ENCODE assay signal across 8 cellular contexts in the genomic region with DNA sequence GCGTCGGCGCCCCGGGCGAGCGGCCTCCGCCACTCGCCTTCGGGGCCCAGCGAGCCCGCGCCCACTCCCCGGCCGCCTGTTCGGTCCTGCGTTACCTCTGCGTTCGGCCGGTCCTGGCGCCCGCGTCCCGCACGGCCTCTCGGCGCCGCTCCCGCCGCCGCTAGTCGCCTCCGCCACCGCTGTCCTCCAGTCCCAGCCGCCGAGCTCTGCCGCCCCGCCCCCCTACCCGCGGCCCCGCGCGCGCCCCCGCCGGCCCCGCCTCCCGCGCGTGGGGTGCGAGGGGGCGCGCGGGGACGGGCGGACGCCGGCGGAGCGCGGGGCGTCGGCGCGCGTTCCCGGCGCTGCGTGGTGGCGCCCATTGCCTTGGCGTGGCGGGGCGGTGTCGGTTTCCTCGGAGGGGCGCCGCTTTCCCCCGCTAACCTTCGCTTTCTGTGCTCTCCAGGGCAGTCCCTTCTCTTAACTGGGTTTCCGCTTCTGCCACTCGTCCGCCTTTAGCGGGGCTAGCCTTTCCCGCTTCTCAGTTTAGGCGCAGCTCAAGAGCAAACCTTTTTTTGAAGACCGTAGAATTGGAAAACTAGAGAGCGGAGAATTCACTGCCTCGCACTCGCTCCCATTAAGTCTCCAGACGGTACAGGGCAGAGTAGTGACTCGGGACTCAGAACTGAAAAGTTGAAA. TPM values are rescaled to one million over a fixed set of nuclear protein-coding genes. Genes with fewer than 3 reads are reported as not detected.
DNase-seq lines count a peak whose midpoint lies in the region.

A gene with protein sequence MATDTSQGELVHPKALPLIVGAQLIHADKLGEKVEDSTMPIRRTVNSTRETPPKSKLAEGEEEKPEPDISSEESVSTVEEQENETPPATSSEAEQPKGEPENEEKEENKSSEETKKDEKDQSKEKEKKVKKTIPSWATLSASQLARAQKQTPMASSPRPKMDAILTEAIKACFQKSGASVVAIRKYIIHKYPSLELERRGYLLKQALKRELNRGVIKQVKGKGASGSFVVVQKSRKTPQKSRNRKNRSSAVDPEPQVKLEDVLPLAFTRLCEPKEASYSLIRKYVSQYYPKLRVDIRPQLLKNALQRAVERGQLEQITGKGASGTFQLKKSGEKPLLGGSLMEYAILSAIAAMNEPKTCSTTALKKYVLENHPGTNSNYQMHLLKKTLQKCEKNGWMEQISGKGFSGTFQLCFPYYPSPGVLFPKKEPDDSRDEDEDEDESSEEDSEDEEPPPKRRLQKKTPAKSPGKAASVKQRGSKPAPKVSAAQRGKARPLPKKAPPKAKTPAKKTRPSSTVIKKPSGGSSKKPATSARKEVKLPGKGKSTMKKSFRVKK (minus strand): TSS at position 208 of the 675 bp plus-strand sequence. CDS start 6,867 bp downstream, outside the sequence.

- 1% methylated on average over 44 to 51 of the region's 90 CpGs for WGBS in GM23248 (ENCODE audit: low coverage in 1 of 2, low lambda C conversion rate in 2 of 2, missing lambda C conversion rate in 2 of 2), 2 experiments
- WGBS in neuronal stem cell (ENCODE audit: extremely low coverage in 2 of 2, insufficient read length in 2 of 2, insufficient replicate concordance in 1 of 2), 2 donors = no CpG with 5 or more reads among the region's 90 CpGs

- H3K79me2 ChIP-seq in GM23248 (ENCODE audit: insufficient read depth) (peaks cover 42% of the 10 kb centered on the region), Karpas-422 (ENCODE audit: low read length) (peaks cover 42% of the 10 kb centered on the region)

- H2BK120ac ChIP-seq in neuronal stem cell (ENCODE audit: low read depth, low read length) = peak within 1 kb of the TSS; percentile 47

- peak within 1 kb of the TSS; percentile 99 for H2AK5ac ChIP-seq in neuronal stem cell (ENCODE audit: low read depth, low read length)

- peak within 1 kb of the TSS; percentile 99 for H2BK15ac ChIP-seq in neuronal stem cell (ENCODE audit: low read length)

- H3K18ac ChIP-seq in neuronal stem cell (ENCODE audit: low read length) = peak within 1 kb of the TSS; percentile 100

- H2AFZ ChIP-seq in GM23248 (peak within 1 kb of the TSS; percentile 76), Karpas-422 (ENCODE audit: low read length) (peak within 1 kb of the TSS; percentile 61; the same call in 1 of the 2 replicates), neuronal stem cell (ENCODE audit: low read length) (peak within 1 kb of the TSS; percentile 88)

- H4K8ac ChIP-seq in neuronal stem cell (ENCODE audit: low read depth, low read length) = peak within 1 kb of the TSS; percentile 17

- DNase-seq in ELF-1 (ENCODE audit: low read depth, low spot score) = peak; percentile 71
- peak; percentile 88 for DNase-seq in GM23248
- peak; percentile 90 for DNase-seq in Karpas-422
- DNase-seq in SJCRH30 = peak; percentile 84 to 89
- peak; percentile 68 for DNase-seq in activated gamma-delta T cell treated with anti-CD3 and anti-CD28 coated beads, Interleukin-2, amount 50 U/mL, for 16 hours (ENCODE audit: low read depth)
- peak; percentile 62 for DNase-seq in foreskin melanocyte
- peak; percentile 62 for DNase-seq in neuronal stem cell (ENCODE audit: low spot score)

- H3K4me1 ChIP-seq in GM23248 (ENCODE audit: insufficient read depth) (peaks cover 18% of the 10 kb centered on the region), Karpas-422 (ENCODE audit: low read length) (peaks cover 24% of the 10 kb centered on the region), SJCRH30 (no peaks in the 10 kb centered on the region), neuronal stem cell (ENCODE audit: control insufficient read depth in 2 of 2, insufficient read depth in 1 of 2, low read depth in 1 of 2, low read length in 2 of 2) (peaks cover 0 to 6% of the 10 kb centered on the region in 2 donors), subcutaneous abdominal adipose tissue (ENCODE audit: control insufficient read depth in 5 of 5, insufficient read depth in 5 of 5, low read length in 5 of 5) (peaks cover 0 to 33% (median 33%) of the 10 kb centered on the region in 5 donors)

- peak within 1 kb of the TSS; percentile 99 for H2BK5ac ChIP-seq in neuronal stem cell (ENCODE audit: low read length)

- H4K20me1 ChIP-seq in GM23248 (ENCODE audit: insufficient read depth) (peaks cover 13% of the 10 kb centered on the region; the same call in 1 of the 2 replicates), Karpas-422 (ENCODE audit: insufficient read depth, low read depth, low read length) (peaks cover 13% of the 10 kb centered on the region; the same call in 1 of the 2 replicates)

- peaks cover 36% of the 10 kb centered on the region for H3F3A ChIP-seq in GM23248 (ENCODE audit: insufficient read depth)

- H3K9ac ChIP-seq in GM23248 (peak within 1 kb of the TSS; percentile 96), Karpas-422 (ENCODE audit: low read length) (peak within 1 kb of the TSS; percentile 97), neuronal stem cell (ENCODE audit: low read depth, low read length, poor library complexity) (peak within 1 kb of the TSS; percentile 100), subcutaneous abdominal adipose tissue (ENCODE audit: low read length in 5 of 5) (peak within 1 kb of the TSS; percentile 89 to 98 (median 96))

- H4K91ac ChIP-seq in neuronal stem cell (ENCODE audit: low read depth, low read length, poor library complexity) = peak within 1 kb of the TSS; percentile 92

- no peaks in the 10 kb centered on the region for H3K9me3 ChIP-seq in GM23248 (ENCODE audit: low read depth)
- H3K9me3 ChIP-seq in Karpas-422 (ENCODE audit: low read length) = no peaks in the 10 kb centered on the region
- H3K9me3 ChIP-seq in SJCRH30 (replicated peaks) = no peaks in the 10 kb centered on the region
- no peaks in the 10 kb centered on the region for H3K9me3 ChIP-seq in neuronal stem cell (replicated peaks in 1 of 2; ENCODE audit: control insufficient read depth in 2 of 2, insufficient read depth in 1 of 2, low read depth in 1 of 2, low read length in 2 of 2)
- no peaks in the 10 kb centered on the region for H3K9me3 ChIP-seq in subcutaneous abdominal adipose tissue (ENCODE audit: control insufficient read depth in 5 of 5, low read length in 5 of 5)

- H3K4me2 ChIP-seq in GM23248 (ENCODE audit: unreplicated experiment) (peak within 1 kb of the TSS; percentile 97), Karpas-422 (ENCODE audit: low read depth, low read length, poor library complexity, severe bottlenecking) (peak within 1 kb of the TSS; percentile 100), neuronal stem cell (ENCODE audit: insufficient read depth, low read length, poor library complexity, severe bottlenecking) (peak within 1 kb of the TSS; percentile 77)

- in situ Hi-C loops in GM23248 (cut with MboI) = no loop called here

- peak within 1 kb of the TSS; percentile 100 for H3K14ac ChIP-seq in neuronal stem cell (ENCODE audit: low read length)

- H2BK12ac ChIP-seq in neuronal stem cell (ENCODE audit: low read length) = no peak within 1 kb of the TSS

- H3K27ac ChIP-seq in GM23248 = peak within 1 kb of the TSS; percentile 97
- peak within 1 kb of the TSS; percentile 91 for H3K27ac ChIP-seq in Karpas-422 (ENCODE audit: low read length)
- H3K27ac ChIP-seq in SJCRH30 = peak within 1 kb of the TSS; percentile 88
- H3K27ac ChIP-seq in neuronal stem cell (replicated peaks; ENCODE audit: low read length) = peak within 1 kb of the TSS; percentile 100
- H3K27ac ChIP-seq in subcutaneous abdominal adipose tissue (ENCODE audit: low read depth, low read length) = peak within 1 kb of the TSS; percentile 94

- H3K4ac ChIP-seq in neuronal stem cell (ENCODE audit: low read length) = peak within 1 kb of the TSS; percentile 76

- no peaks in the 10 kb centered on the region for H3K9me2 ChIP-seq in GM23248 (ENCODE audit: insufficient read depth)
- no peaks in the 10 kb centered on the region for H3K9me2 ChIP-seq in Karpas-422 (replicated peaks; ENCODE audit: insufficient read depth, low read length)

- H3K27me3 ChIP-seq in GM23248 (replicated peaks; ENCODE audit: insufficient read depth) = no peaks in the 10 kb centered on the region
- no peaks in the 10 kb centered on the region for H3K27me3 ChIP-seq in Karpas-422 (ENCODE audit: low read length)
- H3K27me3 ChIP-seq in SJCRH30 = no peaks in the 10 kb centered on the region
- H3K27me3 ChIP-seq in neuronal stem cell (ENCODE audit: control insufficient read depth in 3 of 3, insufficient read depth in 3 of 3, low read depth in 1 of 3, low read length in 3 of 3) = no peaks in the 10 kb centered on the region
- no peaks in the 10 kb centered on the region for H3K27me3 ChIP-seq in subcutaneous abdominal adipose tissue (ENCODE audit: control insufficient read depth in 5 of 5, insufficient read depth in 4 of 5, low read length in 5 of 5)

- peaks cover 7% of the 10 kb centered on the region for H3K79me1 ChIP-seq in neuronal stem cell (ENCODE audit: low read depth, low read length)

- no peaks in the 10 kb centered on the region for H3K36me3 ChIP-seq in GM23248 (ENCODE audit: low read depth)
- H3K36me3 ChIP-seq in Karpas-422 (ENCODE audit: insufficient read depth, low read length) = 0 out of 2 replicates have a peak, but pooled peaks cover 4% of the 10 kb centered on the region
- no peaks in the 10 kb centered on the region for H3K36me3 ChIP-seq in SJCRH30
- H3K36me3 ChIP-seq in neuronal stem cell (replicated peaks in 1 of 2; ENCODE audit: control insufficient read depth in 2 of 2, insufficient read depth in 2 of 2, low read length in 2 of 2) = peaks cover 0 to 25% of the 10 kb centered on the region in 2 donors
- H3K36me3 ChIP-seq in subcutaneous abdominal adipose tissue (ENCODE audit: control insufficient read depth in 5 of 5, insufficient read depth in 5 of 5, low read length in 5 of 5) = no peaks in the 10 kb centered on the region

- H3K4me3 ChIP-seq in GM23248 (peak within 1 kb of the TSS; percentile 98), Karpas-422 (ENCODE audit: low read length) (peak within 1 kb of the TSS; percentile 92), SJCRH30 (peak within 1 kb of the TSS; percentile 80), neuronal stem cell (ENCODE audit: low read length in 2 of 2) (peak within 1 kb of the TSS; percentile 97 to 99), subcutaneous abdominal adipose tissue (ENCODE audit: low read depth in 1 of 5, low read length in 5 of 5) (peak within 1 kb of the TSS; percentile 95 to 97 (median 96))

- peak within 1 kb of the TSS; percentile 100 for H3K23ac ChIP-seq in neuronal stem cell (ENCODE audit: low read depth, low read length, poor library complexity)

RNA-seq across cellular contexts. Expression of the gene that starts here (rescaled TPM):
- total RNA-seq in GM23248 (2014; rRNA removed; shearing (Covaris generic)) = 141 and 151 TPM in 2 replicates
- 129 and 138 TPM in 2 replicates for polyA plus RNA-seq in GM23248 (2016; fragmentation: Nextera tagmentation; extraction: Ambion mirVana)
- 175 and 243 TPM in 2 replicates for total RNA-seq in Karpas-422 (2014; rRNA removed; shearing (Covaris generic); ENCODE audit: low replicate concordance)
- 244 and 283 TPM in 2 replicates for total RNA-seq in SJCRH30 (2014; rRNA removed; shearing (Covaris generic))
- polyA plus RNA-seq in neuronal stem cell (2013, experiment 1 of 2) = 193 TPM
- 204 TPM for polyA plus RNA-seq in neuronal stem cell (2013, experiment 2 of 2)

Comparison
In these comparisons a context has a peak if more than half of its experiments do, and no peak if none do; other contexts are left out.
1. Peak in every context shown above with its lines: DNase-seq, H3K4me3 ChIP-seq and H3K27ac ChIP-seq.